1 cellular context compared by ENCODE assay signal in the genomic region with DNA sequence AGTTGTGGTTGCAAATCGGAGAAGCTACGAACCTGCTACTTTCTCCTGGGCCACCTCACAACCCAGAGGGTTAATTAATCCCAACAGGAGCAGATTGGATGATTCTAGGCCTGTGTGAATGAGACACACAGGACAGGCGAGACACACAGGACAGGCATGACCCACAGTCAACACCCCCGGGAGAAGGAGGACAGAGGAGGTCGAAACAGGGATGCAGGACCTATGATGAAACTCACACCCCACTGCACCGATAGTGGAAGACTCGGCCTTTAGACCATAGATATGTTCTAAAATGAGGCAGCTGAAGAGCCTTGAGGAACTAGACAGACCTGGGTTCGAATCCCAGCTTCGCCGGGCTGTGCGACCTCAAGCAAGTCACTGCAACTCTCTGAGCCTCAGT.
TF ChIP-seq lines count a peak whose summit lies in the region.

No MANE protein-coding gene starts in this region.

TF ChIP-seq in K562, 482 proteins besides CTCF, POLR2A, EP300 and RAD21:
- TF ChIP-seq RBM25 (IDR thresholded peaks at IDR 0.05; ENCODE audit: low read depth, low read length, severe bottlenecking) = peak; percentile 8
- TF ChIP-seq ZFP36 (IDR thresholded peaks at IDR 0.05; ENCODE audit: low read depth, low read length, partially characterized antibody) = no peak
